11 cellular contexts compared by ENCODE assay signal in the genomic region with DNA sequence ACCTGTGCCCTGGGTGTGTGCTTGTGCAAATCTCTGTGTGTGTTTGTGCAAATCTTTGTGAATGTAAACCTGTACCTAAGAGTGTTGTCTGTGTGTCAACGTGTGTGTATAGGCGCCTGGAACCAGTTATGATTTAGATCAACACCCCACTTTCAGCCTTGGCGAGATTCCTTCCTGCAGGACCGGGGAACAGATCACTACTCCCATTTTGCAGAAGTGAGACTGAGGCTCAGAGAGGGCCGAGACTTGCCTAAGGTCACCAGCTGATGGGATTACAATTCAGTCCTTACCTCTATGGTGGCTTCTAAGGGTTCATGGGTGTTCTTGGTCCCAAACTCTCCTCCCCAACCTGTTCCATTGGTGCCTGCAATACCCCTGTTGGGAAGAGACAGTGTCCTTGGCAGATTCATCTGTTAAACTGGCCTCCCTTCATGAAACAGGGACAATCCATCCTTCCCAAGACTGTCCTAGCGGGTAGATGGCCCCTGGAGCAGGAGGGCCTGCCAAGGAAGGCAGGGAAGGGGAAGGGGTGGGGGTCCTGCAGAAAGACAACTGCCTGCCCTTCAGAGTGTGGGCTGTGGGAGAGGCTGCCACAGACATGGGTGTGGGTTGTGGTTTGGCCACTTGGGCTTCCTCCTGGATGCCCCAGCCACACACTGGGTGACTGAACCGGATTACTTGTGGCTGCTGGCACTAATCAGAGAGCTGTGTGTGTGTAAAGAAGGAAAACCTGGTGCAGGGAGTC. TPM values are rescaled to one million over a fixed set of nuclear protein-coding genes. Genes with fewer than 3 reads are reported as not detected.
DNase-seq lines count a peak whose midpoint lies in the region; ATAC-seq, FAIRE-seq and TF ChIP-seq lines count a peak whose summit lies in the region.
"Had no signal": no experiment of that assay in that cellular context is flagged by ENCODE, and none has a peak within 500 bp of the region (broad histone marks: within the 10 kb centered on the region; RNA-seq: fewer than 3 reads in every experiment).

No MANE protein-coding gene starts in this region.

- peak overlapping the region; percentile 91 to 95 for H3K27ac Mint-ChIP-seq in natural killer cell

- peaks cover 26% of the 10 kb centered on the region for H3K4me1 ChIP-seq in GM12878 (ENCODE audit: control insufficient read depth, insufficient read depth, low read length)
- H3K4me1 ChIP-seq: right lobe of liver had no signal

- H3K9ac ChIP-seq in GM12878 (ENCODE audit: control insufficient read depth, insufficient read depth, low read length): no peak overlapping the region

- H3K4me1 Mint-ChIP-seq in natural killer cell: peaks cover 63 to 77% of the 10 kb centered on the region in 2 donors

- no peaks in the 10 kb centered on the region for H3K9me3 Mint-ChIP-seq in natural killer cell

- peak overlapping the region; percentile 63; the same call in 1 of the 2 replicates for H3K4me2 ChIP-seq in GM12878 (ENCODE audit: control insufficient read depth, insufficient read depth)

- H3K79me2 ChIP-seq in GM12878 (ENCODE audit: control insufficient read depth, insufficient read depth, low read length): no peaks in the 10 kb centered on the region

- CTCF ChIA-PET in GM12878 (lab: Yijun Ruan, JAX): interaction anchor here (1.3 kb wide), 1 partner anchor 9 kb away, joined by 4 read pairs; a partner anchor contains a TSS

- RAD21 ChIA-PET in GM12878 (lab: Charles Lee; ENCODE audit: unreplicated experiment): interaction anchor here (0.9 kb wide), 1 partner anchor 9 kb away, joined by 3 read pairs; a partner anchor contains a TSS

- no peak overlapping the region for H3K27ac ChIP-seq in GM12878 (ENCODE audit: control insufficient read depth, insufficient read depth)
- H3K27ac ChIP-seq: right lobe of liver had no signal

- TF ChIP-seq EP300 in GM12878 (IDR thresholded peaks at IDR 0.05; ENCODE audit: borderline replicate concordance in 1 of 2, control insufficient read depth in 1 of 2, low read depth in 2 of 2, low read length in 2 of 2): no peak

- no TSS peak for BruUV-seq in GM12878 (replicated peaks; lab: Mats Ljungman, UMichigan)

- SMC1A ChIA-PET in GM12878 (lab: Charles Lee; ENCODE audit: uncharacterized antibody, unreplicated experiment): interaction anchor here (0.7 to 0.9 kb wide), 2 partner anchors 8 to 76 kb away, joined by 3 to 4 read pairs; no protein-coding TSS in a partner anchor

- no peaks in the 10 kb centered on the region for H3K9me3 ChIP-seq in GM12878 (replicated peaks; ENCODE audit: control insufficient read depth, insufficient read depth, low read length)
- H3K9me3 ChIP-seq: right lobe of liver, suprapubic skin had no signal

- H3K36me3 Mint-ChIP-seq in natural killer cell: no peaks in the 10 kb centered on the region

- no peak overlapping the region for H3K4me3 ChIP-seq in GM12878
- H3K4me3 ChIP-seq: coronary artery, right lobe of liver, suprapubic skin had no signal

- H3K27me3 ChIP-seq in GM12878 (replicated peaks in 1 of 2; ENCODE audit: control insufficient read depth in 2 of 2, insufficient read depth in 2 of 2, low read length in 1 of 2): no peaks in the 10 kb centered on the region
- H3K27me3 ChIP-seq: right lobe of liver, suprapubic skin had no signal

- H3K27me3 Mint-ChIP-seq in natural killer cell (ENCODE audit: low read depth in 2 of 2): no peaks in the 10 kb centered on the region

- DNase-seq in CD1c-positive myeloid dendritic cell (ENCODE audit: extremely low spot score) (peak; percentile 26), GM12891 (ENCODE audit: insufficient read length, low spot score) (no peak), GM12878 (ENCODE audit: low read depth, low spot score) (no peak), natural killer cell (no peak), NCI-H526 treated with DMSO at 0.1 percent for 48 hours (lab: John Stamatoyannopoulos, UW) (no peak), NCI-H2029 treated with DMSO at 0.1 percent for 48 hours (lab: John Stamatoyannopoulos, UW) (no peak), NCI-H1694 treated with DMSO at 0.1 percent for 48 hours (lab: John Stamatoyannopoulos, UW) (no peak)

- 37% methylated on average over 7 of the region's 7 CpGs for WGBS in GM12878 (ENCODE audit: insufficient coverage, insufficient replicate concordance, low lambda C conversion rate, missing lambda C conversion rate)

- in situ Hi-C loops in GM12878 (cut with MboI): no loop called here

- no peak overlapping the region for H2AFZ ChIP-seq in GM12878 (ENCODE audit: control insufficient read depth, low read depth, low read length)

- TF ChIP-seq CTCF in GM12878 (IDR thresholded peaks at IDR 0.05 in 2 of 3, conservative IDR thresholded peaks at IDR 0.05 in 1 of 3; ENCODE audit: control insufficient read depth in 2 of 3, extremely low read depth in 1 of 3, insufficient read depth in 1 of 3, low read depth in 3 of 3, low read length in 3 of 3) (no peak), natural killer cell (IDR thresholded peaks at IDR 0.05) (no peak)

- TF ChIP-seq POLR2A in GM12891 (IDR thresholded peaks at IDR 0.05; ENCODE audit: low read depth, low read length): no peak
- TF ChIP-seq POLR2A in GM12878 (IDR thresholded peaks at IDR 0.05; ENCODE audit: low read depth, low read length): no peak

- ATAC-seq in GM12878 (peak; percentile 44), natural killer cell (peak in 1 of 3 donors; percentile 30)

- H3K36me3 ChIP-seq in GM12878 (ENCODE audit: control insufficient read depth in 2 of 2, insufficient read depth in 2 of 2, low read length in 1 of 2): no peaks in the 10 kb centered on the region
- H3K36me3 ChIP-seq: right lobe of liver, suprapubic skin had no signal

- intact Hi-C loops in GM12878 (cut with micrococcal nuclease; ENCODE audit: unreplicated experiment): no loop called here
- intact Hi-C loops in natural killer cell (cut with micrococcal nuclease): loop anchor here (5.0 kb wide), 1 partner anchor 136 kb away; no protein-coding TSS in a partner anchor

- FAIRE-seq in GM12891 (lab: Jason Lieb, UNC) (no peak), GM12878 (lab: Jason Lieb, UNC) (no peak)
- FAIRE-seq: D721Med had no signal

- H4K20me1 ChIP-seq in GM12878 (ENCODE audit: control insufficient read depth, insufficient read depth): 0 out of 2 replicates have a peak, but pooled peaks cover 3% of the 10 kb centered on the region

- peak overlapping the region; percentile 91 for H3K4me3 Mint-ChIP-seq in natural killer cell

- POLR2A ChIA-PET in GM12878 (lab: Charles Lee): no interaction called here

- no peak for TF ChIP-seq RAD21 in GM12878 (IDR thresholded peaks at IDR 0.05; ENCODE audit: insufficient read depth, low read depth, low read length)

RNA-seq across cellular contexts. Expression of a gene that starts 6.9 kb away (rescaled TPM):
- 7.9 TPM for polyA plus RNA-seq in GM12891 (2012; ENCODE audit: low read depth, missing spikeins)
- 20.9 and 25.3 TPM in 2 replicates for total RNA-seq in GM12878 (2013; cell fraction: nucleolus; rRNA removed)
- total RNA-seq in GM12878 (2014; rRNA removed): 2.1 and 3.7 TPM in 2 replicates
- total RNA-seq in GM12878 (2014; rRNA removed; fragmentation: Illumina TruSeq; extraction: Trizol): 2.1 and 2.7 TPM in 2 replicates
- total RNA-seq in GM12878 (2021): 11.1 and 13.5 TPM in 2 replicates
- polyA plus RNA-seq in GM12878 (2011; ENCODE audit: low read depth): 6.9 TPM
- 1.6 and 3.2 TPM in 2 replicates for polyA plus RNA-seq in GM12878 (2011; rRNA removed)
- 4.5 and 5.4 TPM in 2 replicates for polyA plus RNA-seq in GM12878 (2011; cell fraction: cytosol; rRNA removed)
- 15.6 and 17.1 TPM in 2 replicates for polyA plus RNA-seq in GM12878 (2011; cell fraction: nucleus; rRNA removed)
- polyA plus RNA-seq in GM12878 (2012): 7.0 and 10.0 TPM in 2 replicates
- polyA plus RNA-seq in GM12878 (2014; fragmentation: Illumina TruSeq; extraction: Trizol): 5.1 and 7.8 TPM in 2 replicates
- 1 to 10 TPM in 1 of 2 experiments, under 1 TPM in 1; 0.37 to 1.3 TPM for polyA plus RNA-seq in GM12878 (2014; fragmentation: Nextera tagmentation; extraction: Ambion mirVana)
- polyA plus RNA-seq in GM12878 (2014; rRNA removed): 7.6 and 12.0 TPM in 2 replicates
- 10 to 100 TPM in 1 of 2 experiments, 1 to 10 TPM in 1; 8.2 to 11.1 TPM for polyA plus RNA-seq in GM12878 (2016; fragmentation: Nextera tagmentation; extraction: Ambion mirVana)
- polyA minus RNA-seq in GM12878 (2011; rRNA and poly(A)+ RNA removed): 11.0 and 17.0 TPM in 2 replicates
- polyA minus RNA-seq in GM12878 (2011; cell fraction: cytosol; rRNA and poly(A)+ RNA removed): 6.4 TPM in 2 replicates
- polyA minus RNA-seq in GM12878 (2011; cell fraction: nucleus; rRNA and poly(A)+ RNA removed): 19.1 and 30.2 TPM in 2 replicates
- 10 to 100 TPM; 39.2 to 63.5 (median 54.1) TPM for total RNA-seq in natural killer cell

RNA-seq across cellular contexts. Expression of a gene that starts 8.9 kb away (rescaled TPM):
- polyA plus RNA-seq in GM12891 (2012; ENCODE audit: low read depth, missing spikeins): 15.3 TPM
- 11.3 and 12.0 TPM in 2 replicates for total RNA-seq in GM12878 (2013; cell fraction: nucleolus; rRNA removed)
- total RNA-seq in GM12878 (2014; rRNA removed) (8.3 and 9.4 TPM in 2 replicates), GM12878 (2014; rRNA removed; fragmentation: Illumina TruSeq; extraction: Trizol) (4.5 and 5.9 TPM in 2 replicates), GM12878 (2021) (8.1 and 9.5 TPM in 2 replicates), natural killer cell (1 to 10 TPM; 3.1 to 7.5 (median 3.7) TPM)
- polyA plus RNA-seq in GM12878 (2011; ENCODE audit: low read depth): 12.7 TPM
- polyA plus RNA-seq in GM12878 (2011; rRNA removed) (5.0 and 10.4 TPM in 2 replicates), GM12878 (2014; fragmentation: Illumina TruSeq; extraction: Trizol) (4.9 and 8.7 TPM in 2 replicates), GM12878 (2014; fragmentation: Nextera tagmentation; extraction: Ambion mirVana) (10 to 100 TPM in 1 of 2 experiments, 1 to 10 TPM in 1; 8.2 to 10.2 TPM), GM12878 (2014; rRNA removed) (11.8 and 14.9 TPM in 2 replicates), GM12878 (2016; fragmentation: Nextera tagmentation; extraction: Ambion mirVana) (10 to 100 TPM; 16.4 to 18.3 TPM)
- 15.0 TPM in 2 replicates for polyA plus RNA-seq in GM12878 (2011; cell fraction: cytosol; rRNA removed)
- polyA plus RNA-seq in GM12878 (2011; cell fraction: nucleus; rRNA removed): 14.0 and 16.5 TPM in 2 replicates
- 8.7 and 8.9 TPM in 2 replicates for polyA plus RNA-seq in GM12878 (2012)
- 6.3 and 9.0 TPM in 2 replicates for polyA minus RNA-seq in GM12878 (2011; rRNA and poly(A)+ RNA removed)
- polyA minus RNA-seq in GM12878 (2011; cell fraction: cytosol; rRNA and poly(A)+ RNA removed): 1.5 and 3.7 TPM in 2 replicates
- 2.9 and 5.4 TPM in 2 replicates for polyA minus RNA-seq in GM12878 (2011; cell fraction: nucleus; rRNA and poly(A)+ RNA removed)

RNA-seq across cellular contexts. Expression of a gene that starts 15.6 kb away (rescaled TPM):
- polyA plus RNA-seq in GM12891 (2012; ENCODE audit: low read depth, missing spikeins): 0.08 TPM
- not detected in 2 replicates for total RNA-seq in GM12878 (2013; cell fraction: nucleolus; rRNA removed)
- not detected in 2 replicates for total RNA-seq in GM12878 (2014; rRNA removed)
- total RNA-seq in GM12878 (2014; rRNA removed; fragmentation: Illumina TruSeq; extraction: Trizol): not detected in 2 replicates
- 0.13 and 0.28 TPM in 2 replicates for total RNA-seq in GM12878 (2021)
- polyA plus RNA-seq in GM12878 (2011; ENCODE audit: low read depth): not detected
- polyA plus RNA-seq in GM12878 (2011; rRNA removed): not detected in 2 replicates
- not detected in 2 replicates for polyA plus RNA-seq in GM12878 (2011; cell fraction: cytosol; rRNA removed)
- not detected in 2 replicates for polyA plus RNA-seq in GM12878 (2011; cell fraction: nucleus; rRNA removed)
- not detected in 2 replicates for polyA plus RNA-seq in GM12878 (2012)
- polyA plus RNA-seq in GM12878 (2014; fragmentation: Illumina TruSeq; extraction: Trizol): not detected in 2 replicates
- not detected for polyA plus RNA-seq in GM12878 (2014; fragmentation: Nextera tagmentation; extraction: Ambion mirVana)
- polyA plus RNA-seq in GM12878 (2014; rRNA removed): not detected in 2 replicates
- under 1 TPM; 0.08 to 0.09 TPM for polyA plus RNA-seq in GM12878 (2016; fragmentation: Nextera tagmentation; extraction: Ambion mirVana)
- not detected in 2 replicates for polyA minus RNA-seq in GM12878 (2011; rRNA and poly(A)+ RNA removed)
- not detected in 2 replicates for polyA minus RNA-seq in GM12878 (2011; cell fraction: cytosol; rRNA and poly(A)+ RNA removed)
- not detected in 2 replicates for polyA minus RNA-seq in GM12878 (2011; cell fraction: nucleus; rRNA and poly(A)+ RNA removed)
- not detected for total RNA-seq in natural killer cell

RNA-seq across cellular contexts. Expression of a gene that starts 39.6 kb away (rescaled TPM):
- not detected for polyA plus RNA-seq in GM12891 (2012; ENCODE audit: low read depth, missing spikeins)
- total RNA-seq in GM12878 (2013; cell fraction: nucleolus; rRNA removed): 1.7 and 1.9 TPM in 2 replicates
- total RNA-seq in GM12878 (2014; rRNA removed) (not detected in 2 replicates), GM12878 (2014; rRNA removed; fragmentation: Illumina TruSeq; extraction: Trizol) (not detected in 2 replicates), GM12878 (2021) (not detected in 2 replicates), natural killer cell (1 to 10 TPM; 1.0 to 5.1 (median 5.0) TPM)
- not detected for polyA plus RNA-seq in GM12878 (2011; ENCODE audit: low read depth)
- polyA plus RNA-seq in GM12878 (2011; rRNA removed) (0.03 TPM in 1 of 2 replicates, not detected in the other), GM12878 (2014; fragmentation: Illumina TruSeq; extraction: Trizol) (not detected in 2 replicates), GM12878 (2014; fragmentation: Nextera tagmentation; extraction: Ambion mirVana) (not detected), GM12878 (2014; rRNA removed) (not detected in 2 replicates), GM12878 (2016; fragmentation: Nextera tagmentation; extraction: Ambion mirVana) (not detected)
- polyA plus RNA-seq in GM12878 (2011; cell fraction: cytosol; rRNA removed): 0.01 TPM in 1 of 2 replicates, not detected in the other
- polyA plus RNA-seq in GM12878 (2011; cell fraction: nucleus; rRNA removed): 0.12 and 0.70 TPM in 2 replicates
- polyA plus RNA-seq in GM12878 (2012): 0.07 and 0.28 TPM in 2 replicates
- polyA minus RNA-seq in GM12878 (2011; rRNA and poly(A)+ RNA removed): not detected in 2 replicates
- not detected in 2 replicates for polyA minus RNA-seq in GM12878 (2011; cell fraction: cytosol; rRNA and poly(A)+ RNA removed)
- not detected in 2 replicates for polyA minus RNA-seq in GM12878 (2011; cell fraction: nucleus; rRNA and poly(A)+ RNA removed)
